17 cellular contexts compared by ENCODE assay signal in genomic region chr9:136024696-136025316, GRCh38.
DNase-seq lines count a peak whose midpoint lies in the region; ATAC-seq, FAIRE-seq and TF ChIP-seq lines count a peak whose summit lies in the region.
"Had no signal": no experiment of that assay in that cellular context is flagged by ENCODE, and none has a peak within 500 bp of the region (broad histone marks: within the 10 kb centered on the region; RNA-seq: fewer than 3 reads in every experiment).

No MANE protein-coding gene starts in this region.

- no peak overlapping the region for H3K9ac ChIP-seq in HepG2 (ENCODE audit: insufficient read depth, low read depth, low read length)

- ATAC-seq in HepG2 (no peak), GM18868 (IDR thresholded peaks at IDR 0.05; ENCODE audit: unreplicated experiment) (no peak), HG03378 (IDR thresholded peaks at IDR 0.05; ENCODE audit: unreplicated experiment) (no peak)
- ATAC-seq in stimulated activated effector memory CD8-positive, alpha-beta T cell treated with anti-CD3 and anti-CD28 coated beads, Interleukin-12 subunit alpha, Interleukin-12 subunit beta, amount 100 ng/mL, for 72 hours: no peak
- ATAC-seq: activated CD4-positive, CD25-positive, alpha-beta regulatory T cell treated with anti-CD3 and anti-CD28 coated beads, Interleukin-2, amount 50 U/mL, for 24 hours had no signal

- peak overlapping the region; percentile 32 for H3K27ac Mint-ChIP-seq in stimulated activated effector memory CD8-positive, alpha-beta T cell treated with anti-CD3 and anti-CD28 coated beads, Interleukin-12 subunit alpha, Interleukin-12 subunit beta, amount 100 ng/mL, for 72 hours
- H3K27ac Mint-ChIP-seq: activated naive CD8-positive, alpha-beta T cell treated with anti-CD3 and anti-CD28 coated beads for 36 hours had no signal

- no peak overlapping the region for H3K4me2 ChIP-seq in HepG2 (ENCODE audit: low read depth, low read length)

- no peak for TF ChIP-seq CTCF in HepG2 (CRISPR knock-in tag; IDR thresholded peaks at IDR 0.05)
- TF ChIP-seq CTCF in GM13977 (IDR thresholded peaks at IDR 0.05; ENCODE audit: extremely low read depth, insufficient read depth, missing control alignments): no peak

- BruUV-seq in HepG2 (replicated peaks; lab: Mats Ljungman, UMichigan): no TSS peak

- FAIRE-seq in HepG2 (lab: Jason Lieb, UNC): no peak
- FAIRE-seq: RCC 7860 had no signal

- in situ Hi-C loops in G401 (cut with HindIII; ENCODE audit: low sequenced_read_pairs): no loop called here
- in situ Hi-C loops in HepG2 (cut with HindIII; ENCODE audit: extremely low pct_ligation_motif_present, low pct_unique_long_range_greater_than_20kb): no loop called here
- in situ Hi-C loops in GM13977 (cut with MboI; ENCODE audit: low pct_unique_long_range_greater_than_20kb, low sequenced_read_pairs, unreplicated experiment): no loop called here

- peaks cover 7% of the 10 kb centered on the region for H3K36me3 Mint-ChIP-seq in stimulated activated effector memory CD8-positive, alpha-beta T cell treated with anti-CD3 and anti-CD28 coated beads, Interleukin-12 subunit alpha, Interleukin-12 subunit beta, amount 100 ng/mL, for 72 hours

- H3K9me3 Mint-ChIP-seq in stimulated activated effector memory CD8-positive, alpha-beta T cell treated with anti-CD3 and anti-CD28 coated beads, Interleukin-12 subunit alpha, Interleukin-12 subunit beta, amount 100 ng/mL, for 72 hours: no peaks in the 10 kb centered on the region

- no peaks in the 10 kb centered on the region for H4K20me1 ChIP-seq in HepG2 (ENCODE audit: insufficient read depth, low read length)

- no peak overlapping the region for H3K4me3 Mint-ChIP-seq in stimulated activated effector memory CD8-positive, alpha-beta T cell treated with anti-CD3 and anti-CD28 coated beads, Interleukin-12 subunit alpha, Interleukin-12 subunit beta, amount 100 ng/mL, for 72 hours
- H3K4me3 Mint-ChIP-seq: activated naive CD8-positive, alpha-beta T cell treated with anti-CD3 and anti-CD28 coated beads for 36 hours had no signal

- no peak for TF ChIP-seq RAD21 in HepG2 (CRISPR knock-in tag; IDR thresholded peaks at IDR 0.05)

- intact Hi-C loops in HepG2 (cut with micrococcal nuclease; ENCODE audit: unreplicated experiment): no loop called here

- POLR2A ChIA-PET in HepG2 (lab: Yijun Ruan, JAX): no interaction called here

- no peak overlapping the region for H3K4me3 ChIP-seq in HepG2 (replicated peaks in 1 of 3; ENCODE audit: insufficient read depth in 1 of 3, low read depth in 2 of 3, low read length in 3 of 3)
- H3K4me3 ChIP-seq: mucosa of descending colon, thoracic aorta had no signal

- TF ChIP-seq EP300 in HepG2 (IDR thresholded peaks at IDR 0.05; ENCODE audit: low read depth in 2 of 2, low read length in 2 of 2) (no peak), HepG2 (CRISPR knock-in tag; IDR thresholded peaks at IDR 0.05; ENCODE audit: borderline replicate concordance) (no peak)

- CTCF ChIA-PET in HepG2 (lab: Yijun Ruan, JAX; ENCODE audit: low intra/inter-chr PET ratio, low total read pairs): no interaction called here

- no peaks in the 10 kb centered on the region for H3K9me3 ChIP-seq in HepG2 (ENCODE audit: low read length)
- H3K9me3 ChIP-seq: mucosa of descending colon, thoracic aorta had no signal

- peaks cover 19% of the 10 kb centered on the region for H3K79me2 ChIP-seq in HepG2 (ENCODE audit: insufficient read depth, low read length)

- H3K36me3 ChIP-seq in HepG2 (replicated peaks in 1 of 2; ENCODE audit: control insufficient read depth in 1 of 2, insufficient read depth in 2 of 2, low read length in 2 of 2): peaks cover 12 to 30% of the 10 kb centered on the region in 2 experiments; a peak in 4 of 5 replicates
- H3K36me3 ChIP-seq: thoracic aorta had no signal

- H3K4me1 Mint-ChIP-seq in stimulated activated effector memory CD8-positive, alpha-beta T cell treated with anti-CD3 and anti-CD28 coated beads, Interleukin-12 subunit alpha, Interleukin-12 subunit beta, amount 100 ng/mL, for 72 hours: peaks cover 51% of the 10 kb centered on the region
- H3K4me1 Mint-ChIP-seq: activated naive CD8-positive, alpha-beta T cell treated with anti-CD3 and anti-CD28 coated beads for 36 hours had no signal

- 93% methylated on average over 13 of the region's 16 CpGs for WGBS in HepG2 (ENCODE audit: low lambda C conversion rate)

- H3K27ac ChIP-seq in angular gyrus (ENCODE audit: low read depth, low read length) (peak overlapping the region; percentile 57), HepG2 (ENCODE audit: extremely low read length, insufficient read depth, low read length) (no peak overlapping the region)
- H3K27ac ChIP-seq: epithelial cell of prostate, thoracic aorta had no signal

- H3K4me1 ChIP-seq in HepG2 (ENCODE audit: insufficient read depth, low read length): no peaks in the 10 kb centered on the region

- DNase-seq in G401 (ENCODE audit: low spot score) (peak; percentile 56), HepG2 (ENCODE audit: low spot score) (no peak), UCSD-AML1 (lab: John Stamatoyannopoulos, UW; ENCODE audit: unreplicated experiment) (no peak), GM13977 (ENCODE audit: low spot score) (no peak)
- DNase-seq in stimulated activated effector memory CD8-positive, alpha-beta T cell treated with anti-CD3 and anti-CD28 coated beads, Interleukin-12 subunit alpha, Interleukin-12 subunit beta, amount 100 ng/mL, for 72 hours (ENCODE audit: low spot score in 2 of 2): no peak
- DNase-seq: activated naive CD8-positive, alpha-beta T cell treated with anti-CD3 and anti-CD28 coated beads for 36 hours; AML-193; mucosa of descending colon; NCI-H2081; T-helper 1 cell had no signal

- H2AFZ ChIP-seq in HepG2 (ENCODE audit: low read length): no peak overlapping the region

- no peaks in the 10 kb centered on the region for H3K27me3 ChIP-seq in HepG2 (ENCODE audit: control insufficient read depth in 1 of 2, insufficient read depth in 2 of 2, low read length in 2 of 2)

- TF ChIP-seq POLR2A in HepG2 (IDR thresholded peaks at IDR 0.05; ENCODE audit: insufficient read depth in 1 of 2, low read depth in 2 of 2, low read length in 2 of 2): no peak

TF ChIP-seq in HepG2, 621 proteins besides CTCF, POLR2A, EP300 and RAD21:
- TF ChIP-seq RBM22 (optimal IDR thresholded peaks at IDR 0.05; ENCODE audit: low read length): peak; percentile 42
- TF ChIP-seq, protein P1, sequence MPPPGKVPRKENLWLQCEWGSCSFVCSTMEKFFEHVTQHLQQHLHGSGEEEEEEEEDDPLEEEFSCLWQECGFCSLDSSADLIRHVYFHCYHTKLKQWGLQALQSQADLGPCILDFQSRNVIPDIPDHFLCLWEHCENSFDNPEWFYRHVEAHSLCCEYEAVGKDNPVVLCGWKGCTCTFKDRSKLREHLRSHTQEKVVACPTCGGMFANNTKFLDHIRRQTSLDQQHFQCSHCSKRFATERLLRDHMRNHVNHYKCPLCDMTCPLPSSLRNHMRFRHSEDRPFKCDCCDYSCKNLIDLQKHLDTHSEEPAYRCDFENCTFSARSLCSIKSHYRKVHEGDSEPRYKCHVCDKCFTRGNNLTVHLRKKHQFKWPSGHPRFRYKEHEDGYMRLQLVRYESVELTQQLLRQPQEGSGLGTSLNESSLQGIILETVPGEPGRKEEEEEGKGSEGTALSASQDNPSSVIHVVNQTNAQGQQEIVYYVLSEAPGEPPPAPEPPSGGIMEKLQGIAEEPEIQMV (CRISPR knock-in tag; IDR thresholded peaks at IDR 0.05; ENCODE audit: low read depth): no peak
